9 cellular contexts compared by ENCODE assay signal in genomic region chr4:104592894-104593470, GRCh38.
DNase-seq lines count a peak whose midpoint lies in the region; ATAC-seq and TF ChIP-seq lines count a peak whose summit lies in the region.
"Had no signal": no experiment of that assay in that cellular context is flagged by ENCODE, and none has a peak within 500 bp of the region (broad histone marks: within the 10 kb centered on the region; RNA-seq: fewer than 3 reads in every experiment).

No MANE protein-coding gene starts in this region.

- CTCF ChIA-PET in CD8-positive, alpha-beta memory T cell (lab: Charles Lee): no interaction called here
- CTCF ChIA-PET in CD8-positive, alpha-beta T cell (lab: Charles Lee): no interaction called here

- 20 to 31% methylated on average over 8 of the region's 8 CpGs for WGBS in gastroesophageal sphincter (ENCODE audit: low coverage in 1 of 2), 2 donors
- WGBS in neuronal stem cell (ENCODE audit: extremely low coverage in 2 of 2, insufficient read length in 2 of 2, insufficient replicate concordance in 1 of 2), 2 donors: no CpG with 5 or more reads among the region's 8 CpGs

- H4K91ac ChIP-seq in neuronal stem cell (ENCODE audit: low read depth, low read length, poor library complexity): no peak overlapping the region

- intact Hi-C loops in CD8-positive, alpha-beta T cell (cut with DNase I, micrococcal nuclease): no loop called here

- H3K27ac Mint-ChIP-seq in CD8-positive, alpha-beta memory T cell: peak overlapping the region in 2 of 8 donors; percentile 26 to 57
- H3K27ac Mint-ChIP-seq in CD8-positive, alpha-beta T cell: no peak overlapping the region

- H3K36me3 ChIP-seq in CD8-positive, alpha-beta memory T cell (ENCODE audit: insufficient read depth, low read length): no peaks in the 10 kb centered on the region
- no peaks in the 10 kb centered on the region for H3K36me3 ChIP-seq in gastroesophageal sphincter
- H3K36me3 ChIP-seq in neuronal stem cell (replicated peaks in 1 of 2; ENCODE audit: control insufficient read depth in 2 of 2, insufficient read depth in 2 of 2, low read length in 2 of 2): no peaks in the 10 kb centered on the region
- no peaks in the 10 kb centered on the region for H3K36me3 ChIP-seq in CD8-positive, alpha-beta T cell (ENCODE audit: insufficient read depth, low read length)

- no peak overlapping the region for H3K9ac ChIP-seq in neuronal stem cell (ENCODE audit: low read depth, low read length, poor library complexity)

- no peak overlapping the region for H2BK120ac ChIP-seq in neuronal stem cell (ENCODE audit: low read depth, low read length)

- no peak overlapping the region for H3K4ac ChIP-seq in neuronal stem cell (ENCODE audit: low read length)

- TF ChIP-seq EP300 in gastroesophageal sphincter (IDR thresholded peaks at IDR 0.05): no peak

- no peak overlapping the region for H2BK5ac ChIP-seq in neuronal stem cell (ENCODE audit: low read length)

- ATAC-seq in gastroesophageal sphincter: peak; percentile 35
- no peak for ATAC-seq in CD8-positive, alpha-beta T cell
- ATAC-seq in HG03432 (IDR thresholded peaks at IDR 0.05; ENCODE audit: unreplicated experiment): no peak
- ATAC-seq in GM19455 (IDR thresholded peaks at IDR 0.05; ENCODE audit: unreplicated experiment): no peak

- POLR2A ChIA-PET in CD8-positive, alpha-beta memory T cell (lab: Charles Lee): no interaction called here
- POLR2A ChIA-PET in CD8-positive, alpha-beta T cell (lab: Charles Lee): no interaction called here

- peaks cover 0 to 4% (median 3%) of the 10 kb centered on the region in 3 donors for H3K4me1 Mint-ChIP-seq in CD8-positive, alpha-beta memory T cell
- H3K4me1 Mint-ChIP-seq in CD8-positive, alpha-beta T cell (ENCODE audit: low read depth): no peaks in the 10 kb centered on the region

- H3K9me3 Mint-ChIP-seq in CD8-positive, alpha-beta memory T cell: no peaks in the 10 kb centered on the region
- no peaks in the 10 kb centered on the region for H3K9me3 Mint-ChIP-seq in CD8-positive, alpha-beta T cell

- H2BK12ac ChIP-seq in neuronal stem cell (ENCODE audit: low read length): no peak overlapping the region

- H3K4me2 ChIP-seq in neuronal stem cell (ENCODE audit: insufficient read depth, low read length, poor library complexity, severe bottlenecking): no peak overlapping the region

- no peaks in the 10 kb centered on the region for H3K36me3 Mint-ChIP-seq in CD8-positive, alpha-beta memory T cell
- no peaks in the 10 kb centered on the region for H3K36me3 Mint-ChIP-seq in CD8-positive, alpha-beta T cell

- no peaks in the 10 kb centered on the region for H3K79me1 ChIP-seq in neuronal stem cell (ENCODE audit: low read depth, low read length)

- TF ChIP-seq POLR2A in gastroesophageal sphincter (IDR thresholded peaks at IDR 0.05): no peak

- DNase-seq in CD8-positive, alpha-beta memory T cell: no peak
- DNase-seq in NCI-H82 treated with DMSO at 0.1 percent for 48 hours (lab: John Stamatoyannopoulos, UW; ENCODE audit: unreplicated experiment) (peak; percentile 7), neuronal stem cell (ENCODE audit: low spot score) (no peak), SHP77 (lab: John Stamatoyannopoulos, UW) (no peak)
- no peak for DNase-seq in CD8-positive, alpha-beta T cell
- DNase-seq: trophoblast cell had no signal

- no peak overlapping the region for H2AK5ac ChIP-seq in neuronal stem cell (ENCODE audit: low read depth, low read length)

- H3K27ac ChIP-seq in CD8-positive, alpha-beta memory T cell (ENCODE audit: low read depth, low read length): no peak overlapping the region
- peak overlapping the region in 3 of 4 donors; percentile 32 to 46 (median 41) for H3K27ac ChIP-seq in gastroesophageal sphincter
- H3K27ac ChIP-seq in neuronal stem cell (replicated peaks; ENCODE audit: low read length): no peak overlapping the region
- no peak overlapping the region for H3K27ac ChIP-seq in CD8-positive, alpha-beta T cell (ENCODE audit: low read depth, low read length)

- H3K9me3 ChIP-seq in CD8-positive, alpha-beta memory T cell (ENCODE audit: low read length): no peaks in the 10 kb centered on the region
- H3K9me3 ChIP-seq in gastroesophageal sphincter: no peaks in the 10 kb centered on the region
- H3K9me3 ChIP-seq in neuronal stem cell (replicated peaks in 1 of 2; ENCODE audit: control insufficient read depth in 2 of 2, insufficient read depth in 1 of 2, low read depth in 1 of 2, low read length in 2 of 2): no peaks in the 10 kb centered on the region
- H3K9me3 ChIP-seq in CD8-positive, alpha-beta T cell (ENCODE audit: low read length): no peaks in the 10 kb centered on the region

- peak overlapping the region; percentile 88 for H2AFZ ChIP-seq in neuronal stem cell (ENCODE audit: low read length)

- H3K4me1 ChIP-seq in CD8-positive, alpha-beta memory T cell (ENCODE audit: insufficient read depth, low read length): no peaks in the 10 kb centered on the region
- H3K4me1 ChIP-seq in gastroesophageal sphincter (peaks cover 0 to 25% (median 0%) of the 10 kb centered on the region in 3 donors), neuronal stem cell (ENCODE audit: control insufficient read depth in 2 of 2, insufficient read depth in 1 of 2, low read depth in 1 of 2, low read length in 2 of 2) (peaks cover 3 to 34% of the 10 kb centered on the region in 2 donors)
- H3K4me1 ChIP-seq in CD8-positive, alpha-beta T cell (ENCODE audit: insufficient read depth, low read length): no peaks in the 10 kb centered on the region

- peak overlapping the region in 6 of 7 donors; percentile 14 to 69 (median 28) for H3K4me3 Mint-ChIP-seq in CD8-positive, alpha-beta memory T cell
- H3K4me3 Mint-ChIP-seq in CD8-positive, alpha-beta T cell: no peak overlapping the region

- no peak overlapping the region for H2BK15ac ChIP-seq in neuronal stem cell (ENCODE audit: low read length)

- no peak overlapping the region for H3K23ac ChIP-seq in neuronal stem cell (ENCODE audit: low read depth, low read length, poor library complexity)

- no peak for TF ChIP-seq CTCF in gastroesophageal sphincter (IDR thresholded peaks at IDR 0.05)
- no peak for TF ChIP-seq CTCF in CD8-positive, alpha-beta T cell (IDR thresholded peaks at IDR 0.05)

- H3K4me3 ChIP-seq in CD8-positive, alpha-beta memory T cell (ENCODE audit: low read length): no peak overlapping the region
- H3K4me3 ChIP-seq in gastroesophageal sphincter: peak overlapping the region; percentile 1 to 38
- no peak overlapping the region for H3K4me3 ChIP-seq in neuronal stem cell (ENCODE audit: low read length in 2 of 2)
- H3K4me3 ChIP-seq in CD8-positive, alpha-beta T cell (ENCODE audit: low read depth, low read length): no peak overlapping the region

- no peak overlapping the region for H3K18ac ChIP-seq in neuronal stem cell (ENCODE audit: low read length)

- no peak overlapping the region for H4K8ac ChIP-seq in neuronal stem cell (ENCODE audit: low read depth, low read length)

- no peak overlapping the region for H3K14ac ChIP-seq in neuronal stem cell (ENCODE audit: low read length)

- no peaks in the 10 kb centered on the region for H3K27me3 ChIP-seq in CD8-positive, alpha-beta memory T cell (ENCODE audit: insufficient read depth, low read length, poor library complexity, severe bottlenecking)
- H3K27me3 ChIP-seq in gastroesophageal sphincter (no peaks in the 10 kb centered on the region), neuronal stem cell (ENCODE audit: control insufficient read depth in 3 of 3, insufficient read depth in 3 of 3, low read depth in 1 of 3, low read length in 3 of 3) (no peaks in the 10 kb centered on the region)
- no peaks in the 10 kb centered on the region for H3K27me3 ChIP-seq in CD8-positive, alpha-beta T cell (ENCODE audit: insufficient read depth, low read length)

- H3K27me3 Mint-ChIP-seq in CD8-positive, alpha-beta memory T cell: no peaks in the 10 kb centered on the region
- peaks cover 2% of the 10 kb centered on the region for H3K27me3 Mint-ChIP-seq in CD8-positive, alpha-beta T cell (ENCODE audit: low read depth)

Comparison
In these comparisons a context has a peak if more than half of its experiments do, and no peak if none do; other contexts are left out.
1. H3K27ac ChIP-seq: peak in gastroesophageal sphincter (3 of 4); none in CD8-positive, alpha-beta memory T cell (single experiment), neuronal stem cell (single experiment) and CD8-positive, alpha-beta T cell (single experiment).
2. H3K4me3 ChIP-seq: peak in gastroesophageal sphincter (2 of 2); none in CD8-positive, alpha-beta memory T cell (single experiment), neuronal stem cell (0 of 2) and CD8-positive, alpha-beta T cell (single experiment).